Comparison of ENCODE assay signal across 10 cellular contexts in the genomic region with DNA sequence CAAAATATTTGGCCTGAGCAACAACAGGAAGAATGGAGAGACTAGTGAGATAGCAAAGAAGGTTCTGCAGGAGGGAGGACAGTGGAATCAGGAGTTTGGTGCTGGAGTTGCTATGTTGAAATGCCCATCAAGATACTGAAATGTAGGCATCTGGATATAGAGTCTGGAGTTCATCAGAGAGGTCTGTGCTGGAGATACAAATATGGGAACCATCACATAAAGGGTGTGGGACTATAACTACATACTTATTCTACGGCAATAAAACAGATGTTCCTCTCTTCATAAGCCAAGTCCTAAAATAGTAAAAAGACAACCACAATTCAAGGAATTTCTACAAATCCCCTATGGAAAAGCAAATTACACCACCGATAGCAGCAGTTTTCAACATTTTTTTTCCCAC. TPM values are rescaled to one million over a fixed set of nuclear protein-coding genes. Genes with fewer than 3 reads are reported as not detected.
DNase-seq lines count a peak whose midpoint lies in the region; ATAC-seq lines count a peak whose summit lies in the region.
"Had no signal": no experiment of that assay in that cellular context is flagged by ENCODE, and none has a peak within 500 bp of the region (broad histone marks: within the 10 kb centered on the region; RNA-seq: fewer than 3 reads in every experiment).

No MANE protein-coding gene starts in this region.

- no peak overlapping the region for H3K27ac ChIP-seq in CD4-positive, CD25-positive, alpha-beta regulatory T cell (ENCODE audit: insufficient read depth, low read length, poor library complexity, severe bottlenecking)
- H3K27ac ChIP-seq in HUES64 (ENCODE audit: low read depth, low read length): no peak overlapping the region
- peak overlapping the region; percentile 93 for H3K27ac ChIP-seq in naive thymus-derived CD4-positive, alpha-beta T cell (ENCODE audit: low read depth, low read length)

- no peaks in the 10 kb centered on the region for H3K27me3 Mint-ChIP-seq in CD4-positive, CD25-positive, alpha-beta regulatory T cell
- no peaks in the 10 kb centered on the region for H3K27me3 Mint-ChIP-seq in central memory CD8-positive, alpha-beta T cell
- no peaks in the 10 kb centered on the region for H3K27me3 Mint-ChIP-seq in naive thymus-derived CD4-positive, alpha-beta T cell

- H3K4me3 ChIP-seq in CD4-positive, CD25-positive, alpha-beta regulatory T cell (ENCODE audit: low read depth, low read length): peak overlapping the region; percentile 91
- H3K4me3 ChIP-seq in HUES64 (ENCODE audit: low read length): peak overlapping the region; percentile 85
- no peak overlapping the region for H3K4me3 ChIP-seq in naive thymus-derived CD4-positive, alpha-beta T cell (ENCODE audit: low read length)
- H3K4me3 ChIP-seq: lung had no signal

- WGBS in HUES64: 70% methylated on average over 2 of the region's 2 CpGs

- no peaks in the 10 kb centered on the region for H3K9me3 Mint-ChIP-seq in CD4-positive, CD25-positive, alpha-beta regulatory T cell
- H3K9me3 Mint-ChIP-seq in central memory CD8-positive, alpha-beta T cell: no peaks in the 10 kb centered on the region
- no peaks in the 10 kb centered on the region for H3K9me3 Mint-ChIP-seq in naive thymus-derived CD4-positive, alpha-beta T cell

- POLR2A ChIA-PET in naive thymus-derived CD4-positive, alpha-beta T cell (lab: Charles Lee): no interaction called here

- ATAC-seq in CD4-positive, CD25-positive, alpha-beta regulatory T cell (ENCODE audit: low read depth in 2 of 2): no peak
- no peak for ATAC-seq in central memory CD8-positive, alpha-beta T cell (replicated peaks; ENCODE audit: extremely low read depth, poor library complexity, severe bottlenecking)
- no peak for ATAC-seq in naive thymus-derived CD4-positive, alpha-beta T cell

- H3K36me3 ChIP-seq in CD4-positive, CD25-positive, alpha-beta regulatory T cell (ENCODE audit: control insufficient read depth, insufficient read depth, low read length): no peaks in the 10 kb centered on the region
- H3K36me3 ChIP-seq in HUES64 (ENCODE audit: insufficient read depth, low read length): peaks cover 6% of the 10 kb centered on the region
- H3K36me3 ChIP-seq in naive thymus-derived CD4-positive, alpha-beta T cell (ENCODE audit: control insufficient read depth in 2 of 3, insufficient read depth in 3 of 3, low read length in 3 of 3): peaks cover 0 to 4% (median 0%) of the 10 kb centered on the region in 3 experiments

- no peak for DNase-seq in CD4-positive, CD25-positive, alpha-beta regulatory T cell
- no peak for DNase-seq in central memory CD8-positive, alpha-beta T cell (ENCODE audit: low spot score in 2 of 2)
- no peak for DNase-seq in naive thymus-derived CD4-positive, alpha-beta T cell
- no peak for DNase-seq in ureter (ENCODE audit: low spot score)
- DNase-seq in SHP77 (lab: John Stamatoyannopoulos, UW): no peak
- no peak for DNase-seq in GM19238 (ENCODE audit: insufficient read length, low spot score)
- no peak for DNase-seq in cerebellar nuclear complex (lab: John Stamatoyannopoulos, UW)
- DNase-seq: NCI-H524 treated with DMSO at 0.1 percent for 48 hours had no signal

- no peaks in the 10 kb centered on the region for H3K27me3 ChIP-seq in CD4-positive, CD25-positive, alpha-beta regulatory T cell (ENCODE audit: control insufficient read depth, insufficient read depth, low read length)
- H3K27me3 ChIP-seq in HUES64 (ENCODE audit: insufficient read depth, low read length): no peaks in the 10 kb centered on the region
- no peaks in the 10 kb centered on the region for H3K27me3 ChIP-seq in naive thymus-derived CD4-positive, alpha-beta T cell (ENCODE audit: control insufficient read depth in 2 of 2, insufficient read depth in 2 of 2, low read length in 2 of 2)

- H3K4me1 ChIP-seq in CD4-positive, CD25-positive, alpha-beta regulatory T cell (ENCODE audit: control insufficient read depth, insufficient read depth, low read length, poor library complexity, severe bottlenecking): peaks cover 26% of the 10 kb centered on the region
- H3K4me1 ChIP-seq in HUES64 (ENCODE audit: insufficient read depth, low read length): peaks cover 8% of the 10 kb centered on the region; the same call in 1 of the 2 replicates
- peaks cover 11 to 18% of the 10 kb centered on the region in 2 donors for H3K4me1 ChIP-seq in naive thymus-derived CD4-positive, alpha-beta T cell (ENCODE audit: control insufficient read depth in 2 of 2, insufficient read depth in 2 of 2, low read length in 2 of 2)

- peaks cover 8% of the 10 kb centered on the region for H3K36me3 Mint-ChIP-seq in CD4-positive, CD25-positive, alpha-beta regulatory T cell
- peaks cover 12% of the 10 kb centered on the region for H3K36me3 Mint-ChIP-seq in central memory CD8-positive, alpha-beta T cell (ENCODE audit: insufficient read depth)
- H3K36me3 Mint-ChIP-seq in naive thymus-derived CD4-positive, alpha-beta T cell: peaks cover 0 to 14% (median 0%) of the 10 kb centered on the region in 5 donors

- peak overlapping the region; percentile 16 to 96 (median 87) for H3K27ac Mint-ChIP-seq in CD4-positive, CD25-positive, alpha-beta regulatory T cell
- H3K27ac Mint-ChIP-seq in central memory CD8-positive, alpha-beta T cell (ENCODE audit: low read depth): peak overlapping the region; percentile 98
- peak overlapping the region; percentile 30 to 97 (median 83) for H3K27ac Mint-ChIP-seq in naive thymus-derived CD4-positive, alpha-beta T cell

- CTCF ChIA-PET in naive thymus-derived CD4-positive, alpha-beta T cell (lab: Charles Lee): no interaction called here

- intact Hi-C loops in naive thymus-derived CD4-positive, alpha-beta T cell (cut with micrococcal nuclease): loop anchor here (1.0 to 10.0 kb wide), 5 partner anchors 7 to 1929 kb away; a partner anchor contains a TSS

- H3K4me3 Mint-ChIP-seq in CD4-positive, CD25-positive, alpha-beta regulatory T cell: peak overlapping the region; percentile 88 to 99 (median 94)
- peak overlapping the region; percentile 83 for H3K4me3 Mint-ChIP-seq in central memory CD8-positive, alpha-beta T cell
- H3K4me3 Mint-ChIP-seq in naive thymus-derived CD4-positive, alpha-beta T cell: peak overlapping the region; percentile 82 to 96 (median 92)

- peaks cover 17 to 76% (median 27%) of the 10 kb centered on the region in 4 donors for H3K4me1 Mint-ChIP-seq in CD4-positive, CD25-positive, alpha-beta regulatory T cell
- H3K4me1 Mint-ChIP-seq in central memory CD8-positive, alpha-beta T cell: peaks cover 32% of the 10 kb centered on the region
- H3K4me1 Mint-ChIP-seq in naive thymus-derived CD4-positive, alpha-beta T cell: peaks cover 16 to 80% (median 56%) of the 10 kb centered on the region in 7 donors

- H3K9me3 ChIP-seq in CD4-positive, CD25-positive, alpha-beta regulatory T cell (ENCODE audit: control insufficient read depth in 2 of 2, low read length in 2 of 2): no peaks in the 10 kb centered on the region
- no peaks in the 10 kb centered on the region for H3K9me3 ChIP-seq in HUES64 (ENCODE audit: insufficient read depth, low read depth, low read length)
- no peaks in the 10 kb centered on the region for H3K9me3 ChIP-seq in naive thymus-derived CD4-positive, alpha-beta T cell (ENCODE audit: control insufficient read depth in 2 of 3, low read length in 3 of 3)

- H3K9ac ChIP-seq in HUES64 (ENCODE audit: low read depth, low read length): peak overlapping the region; percentile 77

RNA-seq across cellular contexts. Expression of a gene that starts 1.7 kb away (rescaled TPM):
- 44.2 TPM for total RNA-seq in CD4-positive, CD25-positive, alpha-beta regulatory T cell
- 1 to 10 TPM; 3.1 to 9.4 (median 5.8) TPM for polyA plus RNA-seq in CD4-positive, CD25-positive, alpha-beta regulatory T cell
- 30.2 TPM for polyA plus RNA-seq in HUES64 (2013, experiment 1 of 2)
- polyA plus RNA-seq in HUES64 (2013, experiment 2 of 2): 39.4 TPM
- 10 to 100 TPM; 37.9 to 49.5 (median 44.3) TPM for total RNA-seq in naive thymus-derived CD4-positive, alpha-beta T cell
- polyA plus RNA-seq in naive thymus-derived CD4-positive, alpha-beta T cell: 10 to 100 TPM in 1 of 2 donors, 1 to 10 TPM in 1; 6.9 to 14.5 TPM
- total RNA-seq in ureter: 58.6 TPM
